8 cellular contexts compared by ENCODE assay signal in the genomic region with DNA sequence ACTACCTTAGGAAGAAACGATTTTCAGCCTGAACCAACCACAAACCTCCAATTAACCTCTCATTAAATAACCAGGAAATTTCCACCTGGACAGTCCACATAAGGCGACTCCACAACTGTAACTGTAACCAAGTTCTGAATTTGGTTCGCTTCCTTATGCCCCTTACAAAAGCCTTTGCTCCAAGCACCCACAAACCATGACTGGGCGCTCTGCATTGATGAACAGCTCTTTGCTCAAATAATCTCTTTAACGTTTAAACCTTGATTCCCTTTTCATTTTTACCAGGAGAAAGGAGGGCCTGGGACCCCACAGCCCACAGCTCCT. TPM values are rescaled to one million over a fixed set of nuclear protein-coding genes. Genes with fewer than 3 reads are reported as not detected.
DNase-seq lines count a peak whose midpoint lies in the region; ATAC-seq and TF ChIP-seq lines count a peak whose summit lies in the region.

No MANE protein-coding gene starts in this region.

- peaks cover 28% of the 10 kb centered on the region for H3K36me3 Mint-ChIP-seq in CD4-positive, CD25-positive, alpha-beta regulatory T cell
- H3K36me3 Mint-ChIP-seq in effector memory CD8-positive, alpha-beta T cell (ENCODE audit: insufficient read depth), result peaks cover 24% of the 10 kb centered on the region

- H3K27ac ChIP-seq in CD4-positive, CD25-positive, alpha-beta regulatory T cell (ENCODE audit: insufficient read depth, low read length, poor library complexity, severe bottlenecking), result peak overlapping the region; percentile 88
- H3K27ac ChIP-seq in neural cell (ENCODE audit: low read length), result peak overlapping the region; percentile 48

- no peak for TF ChIP-seq EP300 in neural cell (conservative IDR thresholded peaks at IDR 0.05; ENCODE audit: poor library complexity, severe bottlenecking)

- no peaks in the 10 kb centered on the region for H4K20me1 ChIP-seq in neural cell (ENCODE audit: insufficient read depth)

- H3K9me2 ChIP-seq in neural cell (ENCODE audit: insufficient read depth, low read length), result no peaks in the 10 kb centered on the region

- peaks cover 30% of the 10 kb centered on the region for H3K79me2 ChIP-seq in neural cell (replicated peaks; ENCODE audit: insufficient read depth, low read length)

- H3K36me3 ChIP-seq in CD4-positive, CD25-positive, alpha-beta regulatory T cell (ENCODE audit: control insufficient read depth, insufficient read depth, low read length), result peaks cover 26% of the 10 kb centered on the region
- H3K36me3 ChIP-seq in neural cell (ENCODE audit: insufficient read depth, low read length), result no peaks in the 10 kb centered on the region

- H3K9me3 Mint-ChIP-seq in CD4-positive, CD25-positive, alpha-beta regulatory T cell, result peaks cover 0 to 6% (median 0%) of the 10 kb centered on the region in 7 donors
- H3K9me3 Mint-ChIP-seq in effector memory CD8-positive, alpha-beta T cell, result no peaks in the 10 kb centered on the region

- TF ChIP-seq RAD21 in neural cell (conservative IDR thresholded peaks at IDR 0.05), result no peak

- TF ChIP-seq CTCF in neural cell (IDR thresholded peaks at IDR 0.05; ENCODE audit: poor library complexity, severe bottlenecking), result no peak

- H3K27ac Mint-ChIP-seq in CD4-positive, CD25-positive, alpha-beta regulatory T cell, result peak overlapping the region; percentile 48 to 98 (median 96)
- H3K27ac Mint-ChIP-seq in effector memory CD8-positive, alpha-beta T cell, result peak overlapping the region; percentile 97

- DNase-seq in CD4-positive, CD25-positive, alpha-beta regulatory T cell, result no peak
- peak; percentile 64 for DNase-seq in NAMALWA (ENCODE audit: low spot score)
- DNase-seq in effector memory CD8-positive, alpha-beta T cell, result no peak
- DNase-seq in LoVo (ENCODE audit: low spot score), result no peak
- DNase-seq in activated effector memory CD4-positive, alpha-beta T cell treated with anti-CD3 and anti-CD28 coated beads, Interleukin-2, amount 50 U/mL, for 16 hours, result no peak
- DNase-seq in central memory CD4-positive, alpha-beta T cell, result no peak

- H3K4me1 Mint-ChIP-seq in CD4-positive, CD25-positive, alpha-beta regulatory T cell, result peaks cover 23 to 77% (median 56%) of the 10 kb centered on the region in 4 donors
- peaks cover 51% of the 10 kb centered on the region in 2 donors for H3K4me1 Mint-ChIP-seq in effector memory CD8-positive, alpha-beta T cell (ENCODE audit: low read depth in 2 of 2)

- peak overlapping the region; percentile 91 for H3K4me3 ChIP-seq in CD4-positive, CD25-positive, alpha-beta regulatory T cell (ENCODE audit: low read depth, low read length)
- peak overlapping the region; percentile 94 for H3K4me3 ChIP-seq in neural cell (ENCODE audit: low read length)

- H3F3A ChIP-seq in neural cell (ENCODE audit: insufficient read depth, low read length, poor library complexity, severe bottlenecking), result no peaks in the 10 kb centered on the region

- no peaks in the 10 kb centered on the region for H3K27me3 Mint-ChIP-seq in CD4-positive, CD25-positive, alpha-beta regulatory T cell
- H3K27me3 Mint-ChIP-seq in effector memory CD8-positive, alpha-beta T cell, result no peaks in the 10 kb centered on the region

- H3K9me3 ChIP-seq in CD4-positive, CD25-positive, alpha-beta regulatory T cell (ENCODE audit: control insufficient read depth in 2 of 2, low read length in 2 of 2), result peaks cover 5 to 13% of the 10 kb centered on the region in 2 experiments
- H3K9me3 ChIP-seq in neural cell (ENCODE audit: low read length), result no peaks in the 10 kb centered on the region

- peak overlapping the region; percentile 81 for H3K4me2 ChIP-seq in neural cell (ENCODE audit: low read length)

- no peak for ATAC-seq in CD4-positive, CD25-positive, alpha-beta regulatory T cell (ENCODE audit: low read depth in 2 of 2)
- ATAC-seq in GM21367 (IDR thresholded peaks at IDR 0.05; ENCODE audit: unreplicated experiment), result peak; percentile 1
- no peak for ATAC-seq in effector memory CD8-positive, alpha-beta T cell (replicated peaks)

- H3K4me1 ChIP-seq in CD4-positive, CD25-positive, alpha-beta regulatory T cell (ENCODE audit: control insufficient read depth, insufficient read depth, low read length, poor library complexity, severe bottlenecking), result peaks cover 34% of the 10 kb centered on the region

- H3K27me3 ChIP-seq in CD4-positive, CD25-positive, alpha-beta regulatory T cell (ENCODE audit: control insufficient read depth, insufficient read depth, low read length), result no peaks in the 10 kb centered on the region
- H3K27me3 ChIP-seq in neural cell (ENCODE audit: insufficient read depth, low read depth, low read length), result no peaks in the 10 kb centered on the region

- peak overlapping the region; percentile 35 for H2AFZ ChIP-seq in neural cell (ENCODE audit: low read depth, low read length)

- H3K4me3 Mint-ChIP-seq in CD4-positive, CD25-positive, alpha-beta regulatory T cell, result peak overlapping the region; percentile 92 to 96 (median 96)
- H3K4me3 Mint-ChIP-seq in effector memory CD8-positive, alpha-beta T cell, result peak overlapping the region; percentile 98 to 99

- H3K9ac ChIP-seq in neural cell (ENCODE audit: low read length), result peak overlapping the region; percentile 70

TF ChIP-seq in neural cell, 6 proteins besides CTCF, POLR2A, EP300 and RAD21:
- TF ChIP-seq EZH2 (IDR thresholded peaks at IDR 0.05; ENCODE audit: borderline replicate concordance, insufficient read depth, low read length, poor library complexity, severe bottlenecking) (no peak), TAF1 (IDR thresholded peaks at IDR 0.05; ENCODE audit: low read depth) (no peak), POLR2AphosphoS5 (IDR thresholded peaks at IDR 0.05) (no peak), MXI1 (conservative IDR thresholded peaks at IDR 0.05; ENCODE audit: poor library complexity, severe bottlenecking) (no peak), SMC3 (conservative IDR thresholded peaks at IDR 0.05; ENCODE audit: poor library complexity) (no peak)

RNA-seq across cellular contexts. Expression of a gene that starts 38.2 kb away (rescaled TPM):
- 15.0 TPM for total RNA-seq in CD4-positive, CD25-positive, alpha-beta regulatory T cell
- 1 to 10 TPM; 4.7 to 8.0 (median 6.9) TPM for polyA plus RNA-seq in CD4-positive, CD25-positive, alpha-beta regulatory T cell
- 23.6 and 31.5 TPM in 2 replicates for polyA plus RNA-seq in neural cell
- 505 and 513 TPM in 2 replicates for polyA minus RNA-seq in neural cell

RNA-seq across cellular contexts. Expression of a gene that starts 45.8 kb away (rescaled TPM):
- total RNA-seq in CD4-positive, CD25-positive, alpha-beta regulatory T cell, result not detected
- polyA plus RNA-seq in CD4-positive, CD25-positive, alpha-beta regulatory T cell, result not detected
- not detected in 2 replicates for polyA plus RNA-seq in neural cell
- not detected in 2 replicates for polyA minus RNA-seq in neural cell
